Comparison of ENCODE assay signal across 9 cellular contexts in the genomic region with DNA sequence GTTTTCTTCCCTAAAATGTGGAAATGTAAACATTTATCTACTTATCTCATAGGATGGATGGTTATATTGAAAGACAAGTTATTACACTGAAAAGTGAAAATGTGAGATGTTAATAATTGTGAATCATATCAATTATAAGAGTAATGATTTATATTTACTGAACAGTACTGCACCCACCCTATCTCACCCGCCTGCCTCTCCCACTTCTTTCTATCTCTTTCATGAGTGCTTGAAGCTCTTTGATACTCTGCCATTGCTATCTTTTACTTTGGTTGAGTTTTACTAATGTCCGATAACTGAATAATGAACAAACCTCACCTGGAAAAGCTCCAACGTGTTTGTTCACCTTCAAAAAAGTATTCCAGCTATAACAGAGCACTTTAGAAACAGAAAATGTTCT.
"Had no signal": no experiment of that assay in that cellular context is flagged by ENCODE, and none has a peak within 500 bp of the region (broad histone marks: within the 10 kb centered on the region; RNA-seq: fewer than 3 reads in every experiment).

No MANE protein-coding gene starts in this region.

- H3K4me1 ChIP-seq: HAP-1 had no signal

- H3K4me3 ChIP-seq: GM23248, GM23338, HAP-1 had no signal

- H3K36me3 ChIP-seq: HAP-1 had no signal

- H3K27ac ChIP-seq: GM23248 had no signal

- ATAC-seq: GM23338, HCT116 had no signal

- H3K9me3 ChIP-seq: HAP-1 had no signal

- DNase-seq: GOT3, H7, H9, HCEC 1CT, HFFc6 had no signal
